In genomic region chr2:232888839-232889529, GRCh38 we compare ENCODE assay signal across 29 cellular contexts. TPM values are rescaled to one million over a fixed set of nuclear protein-coding genes. Genes with fewer than 3 reads are reported as not detected.
DNase-seq lines count a peak whose midpoint lies in the region; ATAC-seq, FAIRE-seq and TF ChIP-seq lines count a peak whose summit lies in the region.
"Had no signal": no experiment of that assay in that cellular context is flagged by ENCODE, and none has a peak within 500 bp of the region (broad histone marks: within the 10 kb centered on the region; RNA-seq: fewer than 3 reads in every experiment).

No MANE protein-coding gene starts in this region.

- no peaks in the 10 kb centered on the region for H3K36me3 ChIP-seq in H7 (replicated peaks; ENCODE audit: control insufficient read depth, insufficient read depth, low read length)
- no peaks in the 10 kb centered on the region for H3K36me3 ChIP-seq in endodermal cell (ENCODE audit: control insufficient read depth, insufficient read depth, low read length)
- H3K36me3 ChIP-seq: upper lobe of right lung had no signal

- 88 to 91% methylated on average over 11 to 14 of the region's 14 CpGs for WGBS in endodermal cell (ENCODE audit: insufficient coverage in 1 of 2, insufficient read length in 1 of 2), 2 experiments

- FAIRE-seq in GM12891 (lab: Jason Lieb, UNC) = no peak
- FAIRE-seq: HepG2, islet of Langerhans had no signal

- TF ChIP-seq CTCF in endodermal cell (conservative IDR thresholded peaks at IDR 0.05) = no peak

- no peak for TF ChIP-seq POLR2A in GM12891 (IDR thresholded peaks at IDR 0.05; ENCODE audit: low read depth, low read length)

- H3K27me3 Mint-ChIP-seq in endodermal cell (ENCODE audit: insufficient read depth) = no peaks in the 10 kb centered on the region
- peaks cover 4% of the 10 kb centered on the region for H3K27me3 Mint-ChIP-seq in activated CD4-positive, alpha-beta memory T cell treated with anti-CD3 and anti-CD28 coated beads, Interleukin-2, amount 10 ng/mL, durations not matched to agents 7 days and 5 days

- H3K4me1 Mint-ChIP-seq in endodermal cell = peaks cover 11% of the 10 kb centered on the region
- peaks cover 2% of the 10 kb centered on the region for H3K4me1 Mint-ChIP-seq in activated CD4-positive, alpha-beta memory T cell treated with anti-CD3 and anti-CD28 coated beads, Interleukin-2, amount 10 ng/mL, durations not matched to agents 7 days and 5 days
- H3K4me1 Mint-ChIP-seq: activated CD4-positive, alpha-beta T cell treated with anti-CD3 and anti-CD28 coated beads, Interleukin-2, amount 10 ng/mL, durations not matched to agents 24 days and 14 days had no signal

- no peaks in the 10 kb centered on the region for H3K27me3 ChIP-seq in H7 (ENCODE audit: control insufficient read depth, insufficient read depth, low read length)
- no peaks in the 10 kb centered on the region for H3K27me3 ChIP-seq in endodermal cell (ENCODE audit: control insufficient read depth, insufficient read depth, low read length, poor library complexity, severe bottlenecking)

- POLR2A ChIA-PET in activated CD4-positive, alpha-beta memory T cell treated with anti-CD3 and anti-CD28 coated beads, Interleukin-2, amount 10 ng/mL, durations not matched to agents 7 days and 5 days (lab: Charles Lee) = no interaction called here

- ATAC-seq in HG03521 (IDR thresholded peaks at IDR 0.05; ENCODE audit: unreplicated experiment) = no peak
- ATAC-seq: activated naive CD4-positive, alpha-beta T cell treated with anti-CD3 and anti-CD28 coated beads, Interleukin-2, amount 50 U/mL, for 72 hours; esophagus mucosa; HCT116; HepG2; psoas muscle; upper lobe of right lung had no signal

- no peak overlapping the region for H3K27ac ChIP-seq in endodermal cell (ENCODE audit: low read depth, low read length)
- H3K27ac ChIP-seq: psoas muscle, upper lobe of right lung, VCaP had no signal

- H3K4me3 ChIP-seq in H7 (ENCODE audit: insufficient read depth, low read depth, low read length) (no peak overlapping the region), endodermal cell (ENCODE audit: low read length) (no peak overlapping the region)
- H3K4me3 ChIP-seq: psoas muscle, upper lobe of right lung had no signal

- H3K9me3 ChIP-seq in endodermal cell (ENCODE audit: control insufficient read depth, low read length) = no peaks in the 10 kb centered on the region
- H3K9me3 ChIP-seq: Caco-2, psoas muscle, upper lobe of right lung had no signal

- peak; percentile 38 for DNase-seq in activated CD8-positive, alpha-beta memory T cell treated with anti-CD3 and anti-CD28 coated beads, Interleukin-2, amount 50 U/mL, for 48 hours
- DNase-seq in activated CD8-positive, alpha-beta memory T cell treated with anti-CD3 and anti-CD28 coated beads for 24 hours = no peak
- DNase-seq in H7 (peak; percentile 33), endodermal cell (peak; percentile 34), posterior vena cava (ENCODE audit: low spot score) (peak; percentile 41), GM12891 (ENCODE audit: insufficient read length, low spot score) (no peak)
- DNase-seq in activated CD4-positive, alpha-beta memory T cell treated with anti-CD3 and anti-CD28 coated beads, Interleukin-2, amount 10 ng/mL, durations not matched to agents 7 days and 5 days = no peak
- DNase-seq: activated CD4-positive, alpha-beta T cell treated with anti-CD3 and anti-CD28 coated beads, Interleukin-2, amount 10 ng/mL, durations not matched to agents 24 days and 14 days; Caco-2; DMS53; Karpas-422; MV-4-11; NCI-H1436; NCI-H2081 treated with DMSO at 0.1 percent for 48 hours; NCI-H2227 treated with DMSO at 0.1 percent for 48 hours; nucleus accumbens; stimulated activated CD4-positive, alpha-beta T cell treated with anti-CD3 and anti-CD28 coated beads, Interleukin-15, amount 100 ng/mL, for 24 hours; stimulated activated CD4-positive, alpha-beta T cell treated with anti-CD3 and anti-CD28 coated beads, Interleukin-4, amount 100 ng/mL, for 4 hours; T1000 had no signal

- no peaks in the 10 kb centered on the region for H3K4me1 ChIP-seq in endodermal cell (ENCODE audit: control insufficient read depth, insufficient read depth, low read length)
- H3K4me1 ChIP-seq: Caco-2, upper lobe of right lung had no signal

- no peak overlapping the region for H3K4me3 Mint-ChIP-seq in endodermal cell
- H3K4me3 Mint-ChIP-seq in activated CD4-positive, alpha-beta memory T cell treated with anti-CD3 and anti-CD28 coated beads, Interleukin-2, amount 10 ng/mL, durations not matched to agents 7 days and 5 days = no peak overlapping the region
- H3K4me3 Mint-ChIP-seq: activated CD4-positive, alpha-beta T cell treated with anti-CD3 and anti-CD28 coated beads, Interleukin-2, amount 10 ng/mL, durations not matched to agents 24 days and 14 days; mesothelial cell of epicardium had no signal

- CTCF ChIA-PET in activated CD4-positive, alpha-beta memory T cell treated with anti-CD3 and anti-CD28 coated beads, Interleukin-2, amount 10 ng/mL, durations not matched to agents 7 days and 5 days (lab: Charles Lee) = interaction anchor here (0.6 kb wide), 1 partner anchor 269 kb away, joined by 3 read pairs; no protein-coding TSS in a partner anchor

- H3K9me3 Mint-ChIP-seq in endodermal cell = no peaks in the 10 kb centered on the region
- H3K9me3 Mint-ChIP-seq in activated CD4-positive, alpha-beta memory T cell treated with anti-CD3 and anti-CD28 coated beads, Interleukin-2, amount 10 ng/mL, durations not matched to agents 7 days and 5 days = no peaks in the 10 kb centered on the region
- H3K9me3 Mint-ChIP-seq: activated CD4-positive, alpha-beta T cell treated with anti-CD3 and anti-CD28 coated beads, Interleukin-2, amount 10 ng/mL, durations not matched to agents 24 days and 14 days; mesothelial cell of epicardium had no signal

- no peaks in the 10 kb centered on the region for H3K36me3 Mint-ChIP-seq in endodermal cell (ENCODE audit: low read depth)
- H3K36me3 Mint-ChIP-seq in activated CD4-positive, alpha-beta memory T cell treated with anti-CD3 and anti-CD28 coated beads, Interleukin-2, amount 10 ng/mL, durations not matched to agents 7 days and 5 days (ENCODE audit: low read depth) = no peaks in the 10 kb centered on the region
- H3K36me3 Mint-ChIP-seq: activated naive CD4-positive, alpha-beta T cell treated with anti-CD3 and anti-CD28 coated beads, Interleukin-2, amount 50 U/mL, for 72 hours; mesothelial cell of epicardium had no signal

- no peak overlapping the region for H3K27ac Mint-ChIP-seq in endodermal cell
- no peak overlapping the region for H3K27ac Mint-ChIP-seq in activated CD4-positive, alpha-beta memory T cell treated with anti-CD3 and anti-CD28 coated beads, Interleukin-2, amount 10 ng/mL, durations not matched to agents 7 days and 5 days
- H3K27ac Mint-ChIP-seq: activated CD4-positive, alpha-beta T cell treated with anti-CD3 and anti-CD28 coated beads, Interleukin-2, amount 10 ng/mL, durations not matched to agents 24 days and 14 days; activated naive CD4-positive, alpha-beta T cell treated with anti-CD3 and anti-CD28 coated beads, Interleukin-2, amount 50 U/mL, for 72 hours; mesothelial cell of epicardium had no signal

- no peak overlapping the region for H3K9ac ChIP-seq in endodermal cell (ENCODE audit: extremely low read depth, low read length, poor library complexity, severe bottlenecking)

- intact Hi-C loops in posterior vena cava (cut with DNase I) = no loop called here

TF ChIP-seq in GM12891, 5 proteins besides CTCF, POLR2A, EP300 and RAD21:
- TF ChIP-seq POU2F2 (IDR thresholded peaks at IDR 0.05; ENCODE audit: low read depth, low read length) (no peak), POLR2AphosphoS5 (IDR thresholded peaks at IDR 0.05; ENCODE audit: low read depth, low read length) (no peak), TAF1 (IDR thresholded peaks at IDR 0.05; ENCODE audit: low read depth, low read length) (no peak), SPI1 (IDR thresholded peaks at IDR 0.05; ENCODE audit: low read depth, low read length) (no peak), PAX5 (IDR thresholded peaks at IDR 0.05; ENCODE audit: insufficient read depth, low read length, severe bottlenecking) (no peak)

RNA-seq across cellular contexts. Expression of gene SNORC, which starts 18.9 kb away (rescaled TPM):
- 1.6 and 5.2 TPM in 2 replicates for total RNA-seq in H7 (2014; rRNA removed; shearing (Covaris generic))
- total RNA-seq in endodermal cell (1 to 10 TPM; 3.6 to 5.0 TPM), posterior vena cava (under 1 TPM; 0.79 to 1.00 TPM)
- polyA plus RNA-seq in endodermal cell (2013, experiment 1 of 2) = 1.00 TPM
- 0.66 TPM for polyA plus RNA-seq in endodermal cell (2013, experiment 2 of 2)
- polyA plus RNA-seq in GM12891 (2012; ENCODE audit: low read depth, missing spikeins) = 0.82 TPM
- total RNA-seq in activated CD4-positive, alpha-beta memory T cell treated with anti-CD3 and anti-CD28 coated beads, Interleukin-2, amount 10 ng/mL, durations not matched to agents 7 days and 5 days = 1 to 10 TPM; 1.3 to 1.9 TPM

Comparison
In these comparisons a context has a peak if more than half of its experiments do, and no peak if none do; other contexts are left out.
1. DNase-seq: peak in activated CD8-positive, alpha-beta memory T cell treated with anti-CD3 and anti-CD28 coated beads, Interleukin-2, amount 50 U/mL, for 48 hours (single experiment), H7 (single experiment), endodermal cell (single experiment) and posterior vena cava (single experiment); none in activated CD8-positive, alpha-beta memory T cell treated with anti-CD3 and anti-CD28 coated beads for 24 hours (single experiment), GM12891 (single experiment) and activated CD4-positive, alpha-beta memory T cell treated with anti-CD3 and anti-CD28 coated beads, Interleukin-2, amount 10 ng/mL, durations not matched to agents 7 days and 5 days (single experiment).